Comparison of ENCODE assay signal across 8 cellular contexts in the genomic region with DNA sequence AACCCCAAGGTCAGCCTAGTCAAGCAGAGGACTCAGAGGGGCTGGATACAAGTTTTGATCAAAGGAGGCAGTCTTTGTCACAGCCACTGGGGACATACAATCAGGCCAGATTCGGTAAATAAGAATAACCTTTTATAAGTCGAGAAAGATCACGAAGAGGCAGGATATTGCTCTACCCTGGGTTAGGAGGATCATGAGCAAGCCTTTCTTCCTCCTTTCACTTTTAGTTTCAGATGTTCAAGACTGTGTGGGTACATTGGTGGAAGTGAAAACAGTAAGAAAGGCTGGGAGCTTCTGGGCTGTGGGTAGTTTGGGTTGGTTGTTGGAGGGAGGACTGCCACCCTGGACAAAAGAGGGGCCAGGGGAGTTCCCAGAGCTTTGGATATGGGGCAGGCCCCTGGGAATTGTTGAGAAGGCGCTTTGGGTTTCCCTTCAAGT.
A peak's percentile ranks its signal among the peaks of the same experiment; 100 is the strongest.
DNase-seq lines count a peak whose midpoint lies in the region; ATAC-seq and TF ChIP-seq lines count a peak whose summit lies in the region.

No MANE protein-coding gene starts in this region.

- H3K4me1 Mint-ChIP-seq in endodermal cell: peaks cover 5% of the 10 kb centered on the region

- H3K9me3 ChIP-seq in endodermal cell (ENCODE audit: control insufficient read depth, low read length): no peaks in the 10 kb centered on the region

- in situ Hi-C loops in GM13976 (cut with MboI; ENCODE audit: low sequenced_read_pairs, unreplicated experiment): no loop called here

- no peak overlapping the region for H3K9ac ChIP-seq in endodermal cell (ENCODE audit: extremely low read depth, low read length, poor library complexity, severe bottlenecking)

- no peaks in the 10 kb centered on the region for H3K36me3 Mint-ChIP-seq in endodermal cell (ENCODE audit: low read depth)

- no peak overlapping the region for H3K27ac Mint-ChIP-seq in endodermal cell

- TF ChIP-seq CTCF in GM13976 (IDR thresholded peaks at IDR 0.05; ENCODE audit: borderline replicate concordance, control extremely low read depth, extremely low read depth, insufficient read depth, missing control alignments) (no peak), endodermal cell (conservative IDR thresholded peaks at IDR 0.05) (peak; percentile 55)

- H3K4me3 Mint-ChIP-seq in endodermal cell: no peak overlapping the region

- peak; percentile 66 for DNase-seq in GM13976 (ENCODE audit: low spot score)
- DNase-seq in NAMALWA (ENCODE audit: low spot score): peak; percentile 16
- no peak for DNase-seq in endodermal cell
- no peak for DNase-seq in DMS153 treated with DMSO at 0.1 percent for 48 hours (lab: John Stamatoyannopoulos, UW; ENCODE audit: unreplicated experiment)
- DNase-seq in NCI-H2196 (lab: John Stamatoyannopoulos, UW; ENCODE audit: unreplicated experiment): no peak
- DNase-seq in NCI-H2029 (lab: John Stamatoyannopoulos, UW): no peak
- no peak for DNase-seq in NCI-H510A (lab: John Stamatoyannopoulos, UW)

- 78 to 86% methylated on average over 4 of the region's 4 CpGs for WGBS in endodermal cell (ENCODE audit: insufficient coverage in 1 of 2, insufficient read length in 1 of 2), 2 experiments

- H3K27me3 Mint-ChIP-seq in endodermal cell (ENCODE audit: insufficient read depth): peaks cover 2% of the 10 kb centered on the region

- no peaks in the 10 kb centered on the region for H3K27me3 ChIP-seq in endodermal cell (ENCODE audit: control insufficient read depth, insufficient read depth, low read length, poor library complexity, severe bottlenecking)

- H3K9me3 Mint-ChIP-seq in endodermal cell: no peaks in the 10 kb centered on the region

- ATAC-seq in GM21825 (IDR thresholded peaks at IDR 0.05; ENCODE audit: unreplicated experiment): peak; percentile 99

- H3K27ac ChIP-seq in endodermal cell (ENCODE audit: low read depth, low read length): no peak overlapping the region

- H3K36me3 ChIP-seq in endodermal cell (ENCODE audit: control insufficient read depth, insufficient read depth, low read length): no peaks in the 10 kb centered on the region

- H3K4me3 ChIP-seq in endodermal cell (ENCODE audit: low read length): no peak overlapping the region

- H3K4me1 ChIP-seq in endodermal cell (ENCODE audit: control insufficient read depth, insufficient read depth, low read length): peaks cover 4% of the 10 kb centered on the region

Comparison
In these comparisons a context has a peak if more than half of its experiments do, and no peak if none do; other contexts are left out.
1. DNase-seq: peak in GM13976 (single experiment) and NAMALWA (single experiment); none in endodermal cell (single experiment), DMS153 treated with DMSO at 0.1 percent for 48 hours (single experiment), NCI-H2196 (single experiment), NCI-H2029 (single experiment) and NCI-H510A (single experiment).